ENCODE assay signal across 3 cellular contexts in the genomic region with DNA sequence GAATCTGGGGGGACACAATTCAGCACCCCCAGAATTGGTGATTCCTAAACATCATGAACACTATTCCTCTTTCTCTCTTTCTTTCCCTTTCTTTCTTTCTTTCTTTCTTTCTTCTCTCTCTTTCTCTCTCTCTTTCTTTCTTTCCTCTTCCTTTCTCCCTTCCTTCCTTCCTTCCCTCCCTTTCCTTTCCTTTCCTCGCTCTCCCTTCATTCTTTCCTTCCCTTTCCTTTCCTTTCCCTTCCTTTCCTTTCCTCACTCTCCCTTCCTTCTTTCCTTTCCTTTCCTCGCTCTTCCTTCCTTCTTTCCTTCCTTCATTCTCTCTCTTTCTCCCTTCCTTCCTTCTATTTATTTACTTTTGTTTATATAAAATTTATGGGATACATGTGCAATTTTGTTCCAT.
DNase-seq lines count a peak whose midpoint lies in the region; ATAC-seq, FAIRE-seq and TF ChIP-seq lines count a peak whose summit lies in the region.
"Not testable (repeated sequence)": the region's sequence is repeated elsewhere in the genome, so short reads cannot be mapped to it uniquely, and the experiment has no call there.

No MANE protein-coding gene starts in this region.

- H3K4me2 ChIP-seq in HepG2 (ENCODE audit: low read depth, low read length): not testable (repeated sequence)

- TF ChIP-seq POLR2A in HepG2 (IDR thresholded peaks at IDR 0.05; ENCODE audit: insufficient read depth in 1 of 2, low read depth in 2 of 2, low read length in 2 of 2): not testable (repeated sequence)

- not testable (repeated sequence) for H3K9me3 ChIP-seq in HEK293 (ENCODE audit: control insufficient read depth, insufficient read depth, low read depth, low read length)
- H3K9me3 ChIP-seq in HepG2 (ENCODE audit: low read length): peaks cover 49% of the 10 kb centered on the region

- in situ Hi-C loops in HepG2 (cut with HindIII; ENCODE audit: extremely low pct_ligation_motif_present, low pct_unique_long_range_greater_than_20kb): not testable (repeated sequence)

- intact Hi-C loops in HepG2 (cut with micrococcal nuclease; ENCODE audit: unreplicated experiment): not testable (repeated sequence)

- CTCF ChIA-PET in HEK293 (lab: Yijun Ruan, JAX); HepG2 (lab: Yijun Ruan, JAX; ENCODE audit: low intra/inter-chr PET ratio, low total read pairs): not testable (repeated sequence)

- TF ChIP-seq RAD21 in HepG2 (CRISPR knock-in tag; IDR thresholded peaks at IDR 0.05): not testable (repeated sequence)

- not testable (repeated sequence) for BruUV-seq in HepG2 (replicated peaks; lab: Mats Ljungman, UMichigan)

- not testable (repeated sequence) for H3K4me3 ChIP-seq in HEK293 (ENCODE audit: low read depth, low read length); HepG2 (replicated peaks in 1 of 3; ENCODE audit: insufficient read depth in 1 of 3, low read depth in 2 of 3, low read length in 3 of 3)

- H3K79me2 ChIP-seq in HepG2 (ENCODE audit: insufficient read depth, low read length): not testable (repeated sequence)

- not testable (repeated sequence) for H3K9ac ChIP-seq in HepG2 (ENCODE audit: insufficient read depth, low read depth, low read length)

- H3K36me3 ChIP-seq in HEK293 (ENCODE audit: control insufficient read depth in 2 of 2, insufficient read depth in 1 of 2, low read length in 2 of 2); HepG2 (replicated peaks in 1 of 2; ENCODE audit: control insufficient read depth in 1 of 2, insufficient read depth in 2 of 2, low read length in 2 of 2): not testable (repeated sequence)

- FAIRE-seq in HepG2 (lab: Jason Lieb, UNC): not testable (repeated sequence)

- H3K4me1 ChIP-seq in HEK293 (ENCODE audit: control insufficient read depth, insufficient read depth, low read length); HepG2 (ENCODE audit: insufficient read depth, low read length): not testable (repeated sequence)

- H3K27ac ChIP-seq in HEK293 (ENCODE audit: extremely low read depth, low read depth, low read length); HepG2 (ENCODE audit: extremely low read length, insufficient read depth, low read length): not testable (repeated sequence)

- H3K27me3 ChIP-seq in HepG2 (ENCODE audit: control insufficient read depth in 1 of 2, insufficient read depth in 2 of 2, low read length in 2 of 2): not testable (repeated sequence)

- H2AFZ ChIP-seq in HepG2 (ENCODE audit: low read length): not testable (repeated sequence)

- POLR2A ChIA-PET in HEK293 (lab: Yijun Ruan, JAX); HepG2 (lab: Yijun Ruan, JAX): not testable (repeated sequence)

- ATAC-seq in HepG2: not testable (repeated sequence)

- TF ChIP-seq CTCF in HEK293 (tag by site-specific recombination; IDR thresholded peaks at IDR 0.05); HepG2 (CRISPR knock-in tag; IDR thresholded peaks at IDR 0.05): not testable (repeated sequence)

- 8% methylated on average over 2 of the region's 2 CpGs for WGBS in HepG2 (ENCODE audit: low lambda C conversion rate)

- TF ChIP-seq EP300 in HepG2 (IDR thresholded peaks at IDR 0.05; ENCODE audit: low read depth in 2 of 2, low read length in 2 of 2); HepG2 (CRISPR knock-in tag; IDR thresholded peaks at IDR 0.05; ENCODE audit: borderline replicate concordance): not testable (repeated sequence)

- not testable (repeated sequence) for H4K20me1 ChIP-seq in HepG2 (ENCODE audit: insufficient read depth, low read length)

- DNase-seq in left kidney (ENCODE audit: low read depth, low spot score): peak; percentile 5
- not testable (repeated sequence) for DNase-seq in HepG2 (ENCODE audit: low spot score)

TF ChIP-seq in HEK293, 187 proteins besides CTCF, POLR2A, EP300 and RAD21:
- TF ChIP-seq ZNF366 (tag by site-specific recombination; conservative IDR thresholded peaks at IDR 0.05): 0 out of 2 replicates have a peak, but pooled peaks have one; percentile 21
- peak; percentile 95 for TF ChIP-seq PRDM1 (tag by site-specific recombination; IDR thresholded peaks at IDR 0.05)

TF ChIP-seq in HepG2, 621 proteins besides CTCF, POLR2A, EP300 and RAD21:
- TF ChIP-seq IKZF1 (IDR thresholded peaks at IDR 0.05): 0 out of 2 replicates have a peak, but pooled peaks have one; percentile 51
- 0 out of 2 replicates have a peak, but pooled peaks have one; percentile 13 for TF ChIP-seq RAD51 (IDR thresholded peaks at IDR 0.05; ENCODE audit: borderline replicate concordance)
- 0 out of 2 replicates have a peak, but pooled peaks have one; percentile 22 for TF ChIP-seq PLRG1 (conservative IDR thresholded peaks at IDR 0.05)
TF ChIP-seq in HepG2: peak in this region for 3; not testable (repeated sequence) for 618.
